Comparison of ENCODE assay signal across 9 cellular contexts in genomic region chr7:36036590-36036989, GRCh38.
DNase-seq lines count a peak whose midpoint lies in the region; ATAC-seq and TF ChIP-seq lines count a peak whose summit lies in the region.
"Had no signal": no experiment of that assay in that cellular context is flagged by ENCODE, and none has a peak within 500 bp of the region (broad histone marks: within the 10 kb centered on the region; RNA-seq: fewer than 3 reads in every experiment).

No MANE protein-coding gene starts in this region.

- in situ Hi-C loops in transverse colon (cut with MboI; ENCODE audit: low pct_ligation_motif_present in 1 of 4, low pct_unique_long_range_greater_than_20kb in 1 of 4, low sequenced_read_pairs in 3 of 4) = no loop called here

- no peaks in the 10 kb centered on the region for H3K79me2 ChIP-seq in PC-9 (ENCODE audit: low read depth)

- H3K4me1 ChIP-seq in PC-9 (replicated peaks; ENCODE audit: insufficient read depth) (peaks cover 78% of the 10 kb centered on the region), mesodermal cell (ENCODE audit: control insufficient read depth, insufficient read depth, low read length, poor library complexity, severe bottlenecking) (peaks cover 10% of the 10 kb centered on the region), transverse colon (peaks cover 0 to 13% (median 9%) of the 10 kb centered on the region in 4 donors)

- no peak for ATAC-seq in GM21825 (IDR thresholded peaks at IDR 0.05; ENCODE audit: unreplicated experiment)

- no TSS peak for BruUV-seq in PC-9 (replicated peaks; lab: Mats Ljungman, UMichigan)

- TF ChIP-seq POLR2A in transverse colon (IDR thresholded peaks at IDR 0.05) = no peak

- CTCF ChIA-PET in PC-9 (lab: Charles Lee) = no interaction called here
- CTCF ChIA-PET in activated CD4-positive, alpha-beta memory T cell treated with anti-CD3 and anti-CD28 coated beads for 36 hours (lab: Charles Lee) = no interaction called here

- peaks cover 6% of the 10 kb centered on the region for H3K4me1 Mint-ChIP-seq in activated CD4-positive, alpha-beta memory T cell treated with anti-CD3 and anti-CD28 coated beads for 36 hours (ENCODE audit: low read depth)

- H3K4me3 Mint-ChIP-seq in activated CD4-positive, alpha-beta memory T cell treated with anti-CD3 and anti-CD28 coated beads for 36 hours = no peak overlapping the region

- POLR2A ChIA-PET in PC-9 (lab: Charles Lee; ENCODE audit: unreplicated experiment) = no interaction called here
- POLR2A ChIA-PET in activated CD4-positive, alpha-beta memory T cell treated with anti-CD3 and anti-CD28 coated beads for 36 hours (lab: Charles Lee) = no interaction called here

- TF ChIP-seq CTCF in PC-9 (conservative IDR thresholded peaks at IDR 0.05) = no peak
- no peak for TF ChIP-seq CTCF in epithelial cell of esophagus (IDR thresholded peaks at IDR 0.05; ENCODE audit: insufficient read depth, low read depth, low read length, missing control alignments)
- TF ChIP-seq CTCF in transverse colon (IDR thresholded peaks at IDR 0.05) = no peak

- peak overlapping the region; percentile 20; the same call in 1 of the 2 replicates for H3K4me3 ChIP-seq in PC-9
- H3K4me3 ChIP-seq in epithelial cell of esophagus (ENCODE audit: low read length) = no peak overlapping the region
- H3K4me3 ChIP-seq in mesodermal cell (ENCODE audit: extremely low read depth, insufficient read depth, low read length, poor library complexity, severe bottlenecking) = no peak overlapping the region
- H3K4me3 ChIP-seq in transverse colon = no peak overlapping the region

- H3K36me3 ChIP-seq in PC-9 (ENCODE audit: low read depth) (no peaks in the 10 kb centered on the region), mesodermal cell (ENCODE audit: control insufficient read depth, insufficient read depth, low read length) (no peaks in the 10 kb centered on the region), transverse colon (no peaks in the 10 kb centered on the region)

- peak; percentile 43 to 83 for DNase-seq in PC-9
- DNase-seq in epithelial cell of esophagus (ENCODE audit: low read depth) = peak; percentile 11
- DNase-seq in transverse colon = no peak
- no peak for DNase-seq in retina
- DNase-seq in activated CD4-positive, alpha-beta memory T cell treated with anti-CD3 and anti-CD28 coated beads for 36 hours = no peak
- DNase-seq in DMS153 (lab: John Stamatoyannopoulos, UW) = no peak
- DNase-seq: NCI-H1436 treated with DMSO at 0.1 percent for 48 hours had no signal

- intact Hi-C loops in PC-9 (cut with micrococcal nuclease; ENCODE audit: unreplicated experiment) (loop anchor here (2.0 to 5.0 kb wide), 2 partner anchors 52 to 171 kb away; no protein-coding TSS in a partner anchor), transverse colon (cut with DNase I; ENCODE audit: low total_unique reads) (no loop called here)
- intact Hi-C loops in activated CD4-positive, alpha-beta memory T cell treated with anti-CD3 and anti-CD28 coated beads for 36 hours (cut with micrococcal nuclease) = no loop called here

- H3K9me3 Mint-ChIP-seq in activated CD4-positive, alpha-beta memory T cell treated with anti-CD3 and anti-CD28 coated beads for 36 hours = no peaks in the 10 kb centered on the region

- peak overlapping the region; percentile 52; the same call in 1 of the 2 replicates for H2AFZ ChIP-seq in PC-9

- no peaks in the 10 kb centered on the region for H4K20me1 ChIP-seq in PC-9 (ENCODE audit: insufficient read depth)

- no peaks in the 10 kb centered on the region for H3K9me2 ChIP-seq in PC-9 (ENCODE audit: insufficient read depth)

- H3K9me3 ChIP-seq in PC-9 (ENCODE audit: insufficient read depth, low read depth) = no peaks in the 10 kb centered on the region
- H3K9me3 ChIP-seq in mesodermal cell (ENCODE audit: control insufficient read depth, low read length) = no peaks in the 10 kb centered on the region
- no peaks in the 10 kb centered on the region for H3K9me3 ChIP-seq in transverse colon

- WGBS in mesodermal cell (ENCODE audit: insufficient coverage in 2 of 2), 2 experiments = 68 to 74% methylated on average over 3 of the region's 4 CpGs
- 75 to 80% methylated on average over 2 to 4 of the region's 4 CpGs for WGBS in transverse colon (ENCODE audit: low coverage in 1 of 2), 2 donors

- H3K27ac ChIP-seq in PC-9 (peak overlapping the region; percentile 87), mesodermal cell (ENCODE audit: low read depth, low read length, severe bottlenecking) (peak overlapping the region; percentile 92), transverse colon (peak overlapping the region; percentile 48 to 60 (median 51))

- H3F3A ChIP-seq in PC-9 (ENCODE audit: insufficient read depth, low read depth) = peaks cover 39% of the 10 kb centered on the region

- no peaks in the 10 kb centered on the region for H3K36me3 Mint-ChIP-seq in activated CD4-positive, alpha-beta memory T cell treated with anti-CD3 and anti-CD28 coated beads for 36 hours

- H3K27ac Mint-ChIP-seq in activated CD4-positive, alpha-beta memory T cell treated with anti-CD3 and anti-CD28 coated beads for 36 hours = no peak overlapping the region

- TF ChIP-seq EP300 in transverse colon (IDR thresholded peaks at IDR 0.05; ENCODE audit: low read depth) = no peak

- no peaks in the 10 kb centered on the region for H3K27me3 Mint-ChIP-seq in activated CD4-positive, alpha-beta memory T cell treated with anti-CD3 and anti-CD28 coated beads for 36 hours

- H3K4me2 ChIP-seq in PC-9 = peak overlapping the region; percentile 64

- H3K27me3 ChIP-seq in PC-9 (ENCODE audit: insufficient read depth, low read depth) (no peaks in the 10 kb centered on the region), transverse colon (no peaks in the 10 kb centered on the region)

Comparison
In these comparisons a context has a peak if more than half of its experiments do, and no peak if none do; other contexts are left out.
1. DNase-seq: peak in PC-9 (2 of 2) and epithelial cell of esophagus (single experiment); none in transverse colon (single experiment), retina (single experiment), activated CD4-positive, alpha-beta memory T cell treated with anti-CD3 and anti-CD28 coated beads for 36 hours (single experiment) and DMS153 (single experiment).
2. Peak in every context shown above with its lines, with median percentiles within 50 percentile points of each other: H3K27ac ChIP-seq.